Comparison of ENCODE assay signal across 8 cellular contexts in the genomic region with DNA sequence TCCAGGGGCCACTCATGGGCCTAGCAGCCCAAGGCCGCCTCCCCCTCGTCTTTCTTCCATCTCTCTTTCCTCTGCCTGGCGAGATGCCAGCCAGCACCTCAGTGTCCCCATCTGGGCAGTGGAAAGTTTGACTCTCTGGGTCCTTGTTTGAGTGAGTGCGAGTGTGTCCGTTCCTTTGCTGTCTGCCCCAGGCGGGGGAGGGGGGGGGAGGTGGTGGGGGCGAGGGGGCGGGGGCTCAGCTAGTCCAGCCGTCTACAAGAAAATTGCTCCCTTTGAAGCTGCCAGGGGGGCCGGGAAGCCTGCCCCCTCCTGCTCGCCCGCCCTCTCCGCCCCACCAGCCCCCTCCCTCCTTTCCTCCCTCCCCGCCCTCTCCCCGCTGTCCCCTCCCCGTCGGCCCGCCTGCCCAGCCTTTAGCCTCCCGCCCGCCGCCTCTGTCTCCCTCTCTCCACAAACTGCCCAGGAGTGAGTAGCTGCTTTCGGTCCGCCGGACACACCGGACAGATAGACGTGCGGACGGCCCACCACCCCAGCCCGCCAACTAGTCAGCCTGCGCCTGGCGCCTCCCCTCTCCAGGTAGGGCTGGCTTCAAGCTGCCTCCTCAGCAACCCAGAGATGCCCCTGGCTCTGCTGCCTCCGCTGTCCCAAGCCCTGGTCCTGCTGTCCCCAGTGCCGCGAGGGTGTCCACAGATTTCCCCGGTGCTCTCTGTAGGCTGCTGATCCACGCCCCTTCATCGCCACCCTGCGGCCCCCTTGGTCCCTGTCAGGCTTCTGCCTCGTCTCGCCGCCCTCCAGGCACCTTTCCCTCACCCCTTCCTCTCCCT. TPM values are rescaled to one million over a fixed set of nuclear protein-coding genes. Genes with fewer than 3 reads are reported as not detected.
A peak's percentile ranks its signal among the peaks of the same experiment; 100 is the strongest.
DNase-seq lines count a peak whose midpoint lies in the region; ATAC-seq and TF ChIP-seq lines count a peak whose summit lies in the region.

A gene (plus strand): TSS at position 440 of the 821 bp plus-strand sequence. CDS start 9,652 bp downstream, outside the sequence.

- H3K4me1 Mint-ChIP-seq in endothelial cell (ENCODE audit: unreplicated experiment), result peaks cover 26% of the 10 kb centered on the region

- H3K4me1 ChIP-seq in mesendoderm (ENCODE audit: control insufficient read depth, low read depth, low read length), result no peaks in the 10 kb centered on the region

- H3K79me2 ChIP-seq in mesendoderm (ENCODE audit: control insufficient read depth, insufficient read depth, low read length), result no peaks in the 10 kb centered on the region

- no peak within 1 kb of the TSS for H4K5ac ChIP-seq in mesendoderm (ENCODE audit: low read length)

- H3K27ac Mint-ChIP-seq in endothelial cell (ENCODE audit: unreplicated experiment), result no peak within 1 kb of the TSS

- DNase-seq in AG10803 (ENCODE audit: low read depth) (no peak), NCI-H146 (lab: John Stamatoyannopoulos, UW) (peak; percentile 38), endothelial cell (ENCODE audit: low spot score) (peak; percentile 50), mesendoderm (peak; percentile 67), NCI-H1436 (lab: John Stamatoyannopoulos, UW) (no peak), NCI-H2029 (lab: John Stamatoyannopoulos, UW) (no peak)

- no peaks in the 10 kb centered on the region for H3K79me1 ChIP-seq in mesendoderm (ENCODE audit: low read length)

- H3K9ac ChIP-seq in mesendoderm (ENCODE audit: low read length), result peak within 1 kb of the TSS; percentile 49

- H2BK5ac ChIP-seq in mesendoderm (ENCODE audit: low read length), result no peak within 1 kb of the TSS

- TF ChIP-seq CTCF in AG10803 (conservative IDR thresholded peaks at IDR 0.05; ENCODE audit: low read length) (peak; percentile 50), endothelial cell (IDR thresholded peaks at IDR 0.05; ENCODE audit: unreplicated experiment) (no peak)

- H3K9me3 Mint-ChIP-seq in endothelial cell (ENCODE audit: unreplicated experiment), result no peaks in the 10 kb centered on the region

- H3K4ac ChIP-seq in mesendoderm (ENCODE audit: low read depth, low read length), result no peak within 1 kb of the TSS

- H2BK15ac ChIP-seq in mesendoderm (replicated peaks; ENCODE audit: low read depth), result no peak within 1 kb of the TSS

- no peak within 1 kb of the TSS for H4K8ac ChIP-seq in mesendoderm (ENCODE audit: low read depth, low read length)

- no CpG with 5 or more reads among the region's 41 CpGs for WGBS in mesendoderm (ENCODE audit: extremely low coverage, insufficient coverage, low lambda C conversion rate)

- H3K23ac ChIP-seq in mesendoderm (ENCODE audit: low read length), result no peak within 1 kb of the TSS

- H3K18ac ChIP-seq in mesendoderm (ENCODE audit: low read length), result no peak within 1 kb of the TSS

- H3K27me3 Mint-ChIP-seq in endothelial cell (ENCODE audit: unreplicated experiment), result peaks cover 3% of the 10 kb centered on the region

- H3K4me3 ChIP-seq in AG10803 (ENCODE audit: low read length) (peak within 1 kb of the TSS; percentile 75), mesendoderm (ENCODE audit: low read length) (no peak within 1 kb of the TSS)

- H3K56ac ChIP-seq in mesendoderm (ENCODE audit: low read length), result peak within 1 kb of the TSS; percentile 60

- H3K36me3 Mint-ChIP-seq in endothelial cell (ENCODE audit: low read depth, unreplicated experiment), result no peaks in the 10 kb centered on the region

- no peak within 1 kb of the TSS for H3K27ac ChIP-seq in mesendoderm (ENCODE audit: low read depth, low read length)

- no peak within 1 kb of the TSS for H2AK5ac ChIP-seq in mesendoderm (ENCODE audit: low read length)

- no peaks in the 10 kb centered on the region for H3K27me3 ChIP-seq in mesendoderm (ENCODE audit: insufficient read depth, low read length, poor library complexity)

- H2BK120ac ChIP-seq in mesendoderm (ENCODE audit: low read depth, low read length), result no peak within 1 kb of the TSS

- H3K4me3 Mint-ChIP-seq in endothelial cell (ENCODE audit: unreplicated experiment), result peak within 1 kb of the TSS; percentile 87

- peak within 1 kb of the TSS; percentile 13 for H3K4me2 ChIP-seq in mesendoderm (ENCODE audit: low read length)

- no peaks in the 10 kb centered on the region for H3K36me3 ChIP-seq in mesendoderm (ENCODE audit: control insufficient read depth, insufficient read depth, low read length)

- ATAC-seq in HG03135 (IDR thresholded peaks at IDR 0.05; ENCODE audit: unreplicated experiment) (no peak), HG03520 (IDR thresholded peaks at IDR 0.05; ENCODE audit: unreplicated experiment) (no peak)

RNA-seq across cellular contexts. Expression of the gene that starts here (rescaled TPM):
- 393 TPM for total RNA-seq in endothelial cell (ENCODE audit: unreplicated experiment)
- 1.1 TPM for polyA plus RNA-seq in mesendoderm (2013, experiment 1 of 2)
- 1.1 TPM for polyA plus RNA-seq in mesendoderm (2013, experiment 2 of 2)

Comparison
In these comparisons a context has a peak if more than half of its experiments do, and no peak if none do; other contexts are left out.
1. DNase-seq: peak in NCI-H146 (single experiment), endothelial cell (single experiment) and mesendoderm (single experiment); none in AG10803 (single experiment), NCI-H1436 (single experiment) and NCI-H2029 (single experiment).